In the genomic region with DNA sequence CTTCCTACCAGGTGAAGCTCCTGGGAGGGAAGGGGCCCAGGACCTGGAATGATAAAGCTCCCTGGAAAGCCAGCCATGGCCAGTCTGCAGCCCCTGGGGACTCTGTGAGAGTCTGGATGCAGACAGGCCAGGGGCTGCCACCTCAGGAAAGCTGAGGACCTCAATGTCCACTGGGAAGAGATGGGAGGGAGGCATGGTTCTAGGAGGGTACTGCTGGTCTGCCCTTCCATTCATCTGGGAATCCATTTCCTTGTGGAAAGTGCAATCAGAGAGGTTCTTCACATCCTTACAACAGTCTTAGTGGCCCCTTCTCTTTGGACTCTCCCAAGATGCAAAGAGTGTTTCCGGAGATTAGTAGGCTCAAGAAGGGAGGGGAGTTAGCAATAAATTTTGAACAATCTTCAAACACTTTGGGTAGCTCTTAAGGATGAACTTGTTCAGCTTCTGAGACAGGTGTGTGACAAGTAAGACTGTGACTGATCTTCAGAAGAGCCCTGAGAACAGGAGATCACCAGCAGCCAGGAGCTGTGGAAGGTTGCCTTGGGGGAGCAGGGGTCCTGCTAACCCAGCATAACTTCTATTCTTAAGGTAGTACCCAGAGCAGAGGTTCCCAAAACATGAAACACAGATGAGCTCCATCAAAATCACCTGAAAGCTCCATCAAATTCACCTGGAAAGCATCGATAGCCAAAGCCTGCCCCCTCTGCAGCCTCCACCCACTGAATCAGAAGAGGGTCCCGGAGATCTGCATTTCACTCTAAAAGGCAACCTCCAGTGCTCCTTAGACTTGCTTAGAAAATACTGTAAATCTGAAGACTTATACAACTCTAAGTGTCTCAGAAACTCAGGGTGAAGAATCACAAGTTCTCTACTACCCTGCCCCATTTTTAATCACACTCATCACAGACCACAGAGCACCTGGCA, we compare ENCODE assay signal across 11 cellular contexts. TPM values are rescaled to one million over a fixed set of nuclear protein-coding genes. Genes with fewer than 3 reads are reported as not detected.
DNase-seq lines count a peak whose midpoint lies in the region; ATAC-seq and TF ChIP-seq lines count a peak whose summit lies in the region.
"Had no signal": no experiment of that assay in that cellular context is flagged by ENCODE, and none has a peak within 500 bp of the region (broad histone marks: within the 10 kb centered on the region; RNA-seq: fewer than 3 reads in every experiment).

No MANE protein-coding gene starts in this region.

- H3K4me1 Mint-ChIP-seq in IgD-negative memory B cell (peaks cover 11 to 50% (median 34%) of the 10 kb centered on the region in 3 donors), HFFc6 (ENCODE audit: low read depth) (peaks cover 12% of the 10 kb centered on the region)
- H3K4me1 Mint-ChIP-seq in activated naive CD8-positive, alpha-beta T cell treated with anti-CD3 and anti-CD28 coated beads, Interleukin-2, amount 50 U/mL, for 24 hours: peaks cover 56% of the 10 kb centered on the region

- peak; percentile 28 for ATAC-seq in GM19035 (IDR thresholded peaks at IDR 0.05; ENCODE audit: unreplicated experiment)
- peak; percentile 3 for ATAC-seq in activated naive CD8-positive, alpha-beta T cell treated with anti-CD3 and anti-CD28 coated beads, Interleukin-2, amount 50 U/mL, for 24 hours

- TF ChIP-seq CTCF in spleen (IDR thresholded peaks at IDR 0.05 in 8 of 11, conservative IDR thresholded peaks at IDR 0.05 in 3 of 11) (no peak), HFFc6 (IDR thresholded peaks at IDR 0.05) (no peak)

- H3K36me3 ChIP-seq in spleen: no peaks in the 10 kb centered on the region
- H3K36me3 ChIP-seq: ascending aorta had no signal

- peak overlapping the region in 4 of 8 donors; percentile 38 to 68 (median 43) for H3K4me3 ChIP-seq in spleen
- H3K4me3 ChIP-seq: ascending aorta, hepatocyte had no signal

- peak overlapping the region; percentile 58 to 93 (median 84) for H3K27ac ChIP-seq in spleen
- H3K27ac ChIP-seq: ascending aorta, hepatocyte had no signal

- TF ChIP-seq POLR2A in spleen (IDR thresholded peaks at IDR 0.05): no peak

- peak overlapping the region; percentile 93 to 97 (median 96) for H3K4me3 Mint-ChIP-seq in IgD-negative memory B cell
- peak overlapping the region; percentile 91 for H3K4me3 Mint-ChIP-seq in activated naive CD8-positive, alpha-beta T cell treated with anti-CD3 and anti-CD28 coated beads, Interleukin-2, amount 50 U/mL, for 24 hours
- no peak overlapping the region for H3K4me3 Mint-ChIP-seq in HFFc6

- H3K27me3 ChIP-seq in spleen (replicated peaks in 1 of 7): no peaks in the 10 kb centered on the region
- H3K27me3 ChIP-seq: ascending aorta, hepatocyte had no signal

- H3K36me3 Mint-ChIP-seq in IgD-negative memory B cell: no peaks in the 10 kb centered on the region
- peaks cover 18% of the 10 kb centered on the region for H3K36me3 Mint-ChIP-seq in activated naive CD8-positive, alpha-beta T cell treated with anti-CD3 and anti-CD28 coated beads, Interleukin-2, amount 50 U/mL, for 24 hours (ENCODE audit: low read depth)
- no peaks in the 10 kb centered on the region for H3K36me3 Mint-ChIP-seq in HFFc6 (ENCODE audit: low read depth)

- no peaks in the 10 kb centered on the region for H3K9me3 Mint-ChIP-seq in IgD-negative memory B cell
- no peaks in the 10 kb centered on the region for H3K9me3 Mint-ChIP-seq in activated naive CD8-positive, alpha-beta T cell treated with anti-CD3 and anti-CD28 coated beads, Interleukin-2, amount 50 U/mL, for 24 hours
- H3K9me3 Mint-ChIP-seq in HFFc6: no peaks in the 10 kb centered on the region

- H3K27ac Mint-ChIP-seq in IgD-negative memory B cell (peak overlapping the region; percentile 66 to 98 (median 89)), HFFc6 (no peak overlapping the region)
- peak overlapping the region; percentile 99 for H3K27ac Mint-ChIP-seq in activated naive CD8-positive, alpha-beta T cell treated with anti-CD3 and anti-CD28 coated beads, Interleukin-2, amount 50 U/mL, for 24 hours

- no peaks in the 10 kb centered on the region for H3K9me3 ChIP-seq in spleen
- H3K9me3 ChIP-seq: ascending aorta had no signal

- no peak for DNase-seq in activated naive CD8-positive, alpha-beta T cell treated with anti-CD3 and anti-CD28 coated beads, Interleukin-2, amount 50 U/mL, for 24 hours
- no peak for DNase-seq in spleen
- DNase-seq in NCI-H524 (lab: John Stamatoyannopoulos, UW): no peak
- no peak for DNase-seq in NCI-H1092 treated with DMSO at 0.1 percent for 48 hours (lab: John Stamatoyannopoulos, UW)
- no peak for DNase-seq in HFFc6
- DNase-seq: mammary epithelial cell, NCI-H2029 treated with DMSO at 0.1 percent for 48 hours had no signal

- intact Hi-C loops in spleen (cut with DNase I; ENCODE audit: low total_unique reads): no loop called here

- WGBS in spleen, 5 donors: 58 to 83% (median 79%) methylated on average over 3 of the region's 3 CpGs

- peaks cover 0 to 57% (median 33%) of the 10 kb centered on the region in 6 donors for H3K4me1 ChIP-seq in spleen

- H3K27me3 Mint-ChIP-seq in IgD-negative memory B cell: peaks cover 3% of the 10 kb centered on the region
- no peaks in the 10 kb centered on the region for H3K27me3 Mint-ChIP-seq in activated naive CD8-positive, alpha-beta T cell treated with anti-CD3 and anti-CD28 coated beads, Interleukin-2, amount 50 U/mL, for 24 hours
- H3K27me3 Mint-ChIP-seq in HFFc6 (ENCODE audit: insufficient read depth): peaks cover 4% of the 10 kb centered on the region

RNA-seq across cellular contexts. Expression of a gene that starts 0.6 kb away (rescaled TPM):
- 46.8 TPM for polyA plus RNA-seq in IgD-negative memory B cell
- 10 to 100 TPM; 11.3 to 24.3 (median 14.6) TPM for total RNA-seq in spleen
- polyA plus RNA-seq in spleen: 1 to 10 TPM in 2 of 3 donors, under 1 TPM in 1; 1.00 to 5.9 (median 1.7) TPM
- total RNA-seq in HFFc6 (2021; fragmentation: NEBNext Ultra II Directional; extraction: Animal tissue kit (Norgen Biotek cat#: 25700)): not detected
- total RNA-seq: ascending aorta, hepatocyte had no signal
- polyA plus RNA-seq: hepatocyte had no signal

RNA-seq across cellular contexts. Expression of a gene that starts 31.1 kb away (rescaled TPM):
- polyA plus RNA-seq in IgD-negative memory B cell (1.2 TPM), spleen (1 to 10 TPM in 1 of 3 donors, under 1 TPM in 2; 0.17 to 1.4 (median 0.29) TPM)
- 10 to 100 TPM; 22.4 to 49.6 (median 41.4) TPM for total RNA-seq in spleen
- total RNA-seq in HFFc6 (2021; fragmentation: NEBNext Ultra II Directional; extraction: Animal tissue kit (Norgen Biotek cat#: 25700)): 10 to 100 TPM; 25.9 to 35.2 (median 30.5) TPM

RNA-seq across cellular contexts. Expression of a gene that starts 31.1 kb away (rescaled TPM):
- polyA plus RNA-seq in IgD-negative memory B cell (52.7 TPM), spleen (10 to 100 TPM; 45.2 to 61.1 (median 53.8) TPM)
- 100 to 1,000 TPM in 3 of 7 donors, 10 to 100 TPM in 4; 79.6 to 218 (median 93.8) TPM for total RNA-seq in spleen
- total RNA-seq in HFFc6 (2021; fragmentation: NEBNext Ultra II Directional; extraction: Animal tissue kit (Norgen Biotek cat#: 25700)): 10 to 100 TPM; 53.7 to 66.3 (median 59.2) TPM

Comparison
In these comparisons a context has a peak if more than half of its experiments do, and no peak if none do; other contexts are left out.
1. RNA of a gene that starts 0.6 kb away (total RNA-seq): 11.3 to 24.3 TPM in spleen; not detected in HFFc6; every median in the first group is over 10 times any median in the second.